Comparison of ENCODE assay signal across 24 cellular contexts in the genomic region with DNA sequence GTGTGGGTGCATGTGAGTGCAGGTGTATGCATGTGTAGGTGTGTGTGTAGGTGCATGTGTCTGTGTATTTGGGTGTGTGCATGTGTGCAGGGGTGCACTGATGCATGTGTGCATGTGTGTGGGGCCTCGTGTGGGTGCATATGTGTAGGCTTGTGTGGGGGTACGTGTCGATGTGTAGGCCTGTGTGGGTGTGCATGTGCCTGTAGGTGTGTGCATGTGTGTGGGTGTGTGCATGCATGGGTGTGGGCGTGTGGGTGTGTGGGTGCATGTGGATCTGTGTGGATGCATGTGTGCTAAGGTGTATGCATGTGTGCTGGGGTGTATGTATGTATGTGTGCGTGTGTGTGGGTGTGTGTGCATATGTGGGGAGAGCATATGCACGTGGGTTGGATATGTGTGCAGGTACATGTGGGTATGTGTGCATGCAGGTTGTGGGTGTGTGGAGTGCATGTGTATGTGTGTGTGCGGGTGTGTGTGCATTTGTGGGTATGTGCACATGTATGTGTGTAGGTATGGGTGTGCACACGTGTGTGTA.
DNase-seq lines count a peak whose midpoint lies in the region; ATAC-seq and TF ChIP-seq lines count a peak whose summit lies in the region.
"Had no signal": no experiment of that assay in that cellular context is flagged by ENCODE, and none has a peak within 500 bp of the region (broad histone marks: within the 10 kb centered on the region; RNA-seq: fewer than 3 reads in every experiment).

No MANE protein-coding gene starts in this region.

- POLR2A ChIA-PET in naive thymus-derived CD4-positive, alpha-beta T cell (lab: Charles Lee): no interaction called here

- H3K4me3 Mint-ChIP-seq in naive thymus-derived CD4-positive, alpha-beta T cell: no peak overlapping the region
- H3K4me3 Mint-ChIP-seq in GM23338: no peak overlapping the region
- H3K4me3 Mint-ChIP-seq: activated CD4-positive, alpha-beta T cell treated with anti-CD3 and anti-CD28 coated beads for 36 hours; activated T-cell treated with anti-CD3 and anti-CD28 coated beads, Interleukin-2, amount 50 U/mL, for 24 hours; CD8-positive, alpha-beta memory T cell; natural killer cell treated with Interleukin-12 subunit alpha and Interleukin-12 subunit beta and Interleukin-15 and Interleukin-18, amount 100 ng/mL, for 72 hours had no signal

- no peaks in the 10 kb centered on the region for H3K27me3 ChIP-seq in naive thymus-derived CD4-positive, alpha-beta T cell (ENCODE audit: control insufficient read depth in 2 of 2, insufficient read depth in 2 of 2, low read length in 2 of 2)
- no peaks in the 10 kb centered on the region for H3K27me3 ChIP-seq in GM23338 (ENCODE audit: insufficient read depth)
- H3K27me3 ChIP-seq: heart right ventricle, left lung, pancreas, Peyer's patch, stomach, upper lobe of left lung had no signal

- CTCF ChIA-PET in naive thymus-derived CD4-positive, alpha-beta T cell (lab: Charles Lee): no interaction called here

- peak; percentile 46 for DNase-seq in activated effector memory CD4-positive, alpha-beta T cell treated with anti-CD3 and anti-CD28 coated beads, Interleukin-2, amount 50 U/mL, for 16 hours
- no peak for DNase-seq in activated effector memory CD4-positive, alpha-beta T cell treated with Interleukin-2 at 50 U/mL for 16 hours
- DNase-seq in Right ventricle myocardium superior (peak; percentile 17), NCI-H748 (lab: John Stamatoyannopoulos, UW; ENCODE audit: unreplicated experiment) (no peak), GM23338 (ENCODE audit: low spot score) (no peak)
- no peak for DNase-seq in naive thymus-derived CD4-positive, alpha-beta T cell
- DNase-seq: activated CD4-positive, alpha-beta T cell treated with anti-CD3 and anti-CD28 coated beads for 36 hours; activated CD8-positive, alpha-beta memory T cell treated with anti-CD3 and anti-CD28 coated beads for 24 hours; activated naive CD4-positive, alpha-beta T cell treated with Interleukin-2 at 50 U/mL for 16 hours; activated T-cell treated with anti-CD3 and anti-CD28 coated beads, Interleukin-2, amount 50 U/mL, for 24 hours; cerebellar nuclear complex; NCI-H2171; NCI-H524; Peyer's patch; stomach had no signal

- intact Hi-C loops in Right ventricle myocardium superior (cut with DNase I): no loop called here
- intact Hi-C loops in naive thymus-derived CD4-positive, alpha-beta T cell (cut with micrococcal nuclease): no loop called here

- no peak for TF ChIP-seq CTCF in GM23338 (conservative IDR thresholded peaks at IDR 0.05; ENCODE audit: low read depth in 2 of 2)

- no peak overlapping the region for H2AFZ ChIP-seq in GM23338

- no peak for ATAC-seq in Right ventricle myocardium superior (ENCODE audit: poor library complexity)
- ATAC-seq in naive thymus-derived CD4-positive, alpha-beta T cell: peak; percentile 25
- ATAC-seq in GM23338: no peak
- ATAC-seq in GM18870 (IDR thresholded peaks at IDR 0.05; ENCODE audit: unreplicated experiment): no peak
- ATAC-seq: activated CD4-positive, alpha-beta T cell treated with anti-CD3 and anti-CD28 coated beads for 36 hours; left lung; natural killer cell treated with Interleukin-12 subunit alpha and Interleukin-12 subunit beta and Interleukin-15 and Interleukin-18, amount 100 ng/mL, for 72 hours had no signal

- H3K4me2 ChIP-seq in GM23338: no peak overlapping the region

- H3K36me3 Mint-ChIP-seq in naive thymus-derived CD4-positive, alpha-beta T cell: peaks cover 4 to 62% (median 35%) of the 10 kb centered on the region in 5 donors
- peaks cover 4% of the 10 kb centered on the region; the same call in 2 of the 3 replicates for H3K36me3 Mint-ChIP-seq in GM23338 (ENCODE audit: low read depth)
- H3K36me3 Mint-ChIP-seq: natural killer cell treated with Interleukin-12 subunit alpha and Interleukin-12 subunit beta and Interleukin-15 and Interleukin-18, amount 100 ng/mL, for 72 hours had no signal

- no peaks in the 10 kb centered on the region for H3K9me2 ChIP-seq in GM23338 (ENCODE audit: insufficient read depth)

- peaks cover 0 to 62% (median 0%) of the 10 kb centered on the region in 3 experiments for H3K36me3 ChIP-seq in naive thymus-derived CD4-positive, alpha-beta T cell (ENCODE audit: control insufficient read depth in 2 of 3, insufficient read depth in 3 of 3, low read length in 3 of 3)
- no peaks in the 10 kb centered on the region for H3K36me3 ChIP-seq in GM23338 (ENCODE audit: insufficient read depth)

- H3K4me1 ChIP-seq in naive thymus-derived CD4-positive, alpha-beta T cell (ENCODE audit: control insufficient read depth in 2 of 2, insufficient read depth in 2 of 2, low read length in 2 of 2): no peaks in the 10 kb centered on the region
- no peaks in the 10 kb centered on the region for H3K4me1 ChIP-seq in GM23338 (ENCODE audit: insufficient read depth)
- H3K4me1 ChIP-seq: left lung, pancreas, Peyer's patch, upper lobe of left lung had no signal

- peaks cover 0 to 5% (median 0%) of the 10 kb centered on the region in 7 donors for H3K4me1 Mint-ChIP-seq in naive thymus-derived CD4-positive, alpha-beta T cell
- peaks cover 20% of the 10 kb centered on the region for H3K4me1 Mint-ChIP-seq in GM23338
- H3K4me1 Mint-ChIP-seq: activated CD4-positive, alpha-beta T cell treated with anti-CD3 and anti-CD28 coated beads for 36 hours; CD8-positive, alpha-beta memory T cell had no signal

- no peaks in the 10 kb centered on the region for H3K9me3 ChIP-seq in naive thymus-derived CD4-positive, alpha-beta T cell (ENCODE audit: control insufficient read depth in 2 of 3, low read length in 3 of 3)
- H3K9me3 ChIP-seq: heart right ventricle, left lung, pancreas, Peyer's patch, stomach, upper lobe of left lung had no signal

- no peaks in the 10 kb centered on the region for H4K20me1 ChIP-seq in GM23338 (replicated peaks; ENCODE audit: insufficient read depth)

- H3K27ac Mint-ChIP-seq in naive thymus-derived CD4-positive, alpha-beta T cell: peak overlapping the region in 1 of 9 donors; percentile 78
- no peak overlapping the region for H3K27ac Mint-ChIP-seq in GM23338
- H3K27ac Mint-ChIP-seq: activated CD4-positive, alpha-beta T cell treated with anti-CD3 and anti-CD28 coated beads for 36 hours; activated T-cell treated with anti-CD3 and anti-CD28 coated beads, Interleukin-2, amount 50 U/mL, for 24 hours; natural killer cell treated with Interleukin-12 subunit alpha and Interleukin-12 subunit beta and Interleukin-15 and Interleukin-18, amount 100 ng/mL, for 72 hours had no signal

- H3F3A ChIP-seq in GM23338 (replicated peaks; ENCODE audit: low read depth): no peaks in the 10 kb centered on the region

- no peak overlapping the region for H3K4me3 ChIP-seq in naive thymus-derived CD4-positive, alpha-beta T cell (ENCODE audit: low read length)
- no peak overlapping the region for H3K4me3 ChIP-seq in GM23338
- H3K4me3 ChIP-seq: heart right ventricle, left lung, pancreas, Peyer's patch, stomach, upper lobe of left lung had no signal

- peaks cover 0 to 2% (median 0%) of the 10 kb centered on the region in 11 donors for H3K9me3 Mint-ChIP-seq in naive thymus-derived CD4-positive, alpha-beta T cell
- H3K9me3 Mint-ChIP-seq in GM23338: 0 out of 3 replicates have a peak, but pooled peaks cover 3% of the 10 kb centered on the region
- H3K9me3 Mint-ChIP-seq: activated T-cell treated with anti-CD3 and anti-CD28 coated beads, Interleukin-2, amount 50 U/mL, for 24 hours; natural killer cell treated with Interleukin-12 subunit alpha and Interleukin-12 subunit beta and Interleukin-15 and Interleukin-18, amount 100 ng/mL, for 72 hours had no signal

- H3K27me3 Mint-ChIP-seq in naive thymus-derived CD4-positive, alpha-beta T cell: no peaks in the 10 kb centered on the region
- peaks cover 9% of the 10 kb centered on the region for H3K27me3 Mint-ChIP-seq in GM23338 (ENCODE audit: insufficient read depth, low read depth, poor library complexity)
- H3K27me3 Mint-ChIP-seq: activated CD4-positive, alpha-beta T cell treated with anti-CD3 and anti-CD28 coated beads for 36 hours; activated T-cell treated with anti-CD3 and anti-CD28 coated beads, Interleukin-2, amount 50 U/mL, for 24 hours; CD8-positive, alpha-beta memory T cell; natural killer cell treated with Interleukin-12 subunit alpha and Interleukin-12 subunit beta and Interleukin-15 and Interleukin-18, amount 100 ng/mL, for 72 hours had no signal

- no peaks in the 10 kb centered on the region for H3K79me2 ChIP-seq in GM23338 (replicated peaks; ENCODE audit: insufficient read depth)

- no peak overlapping the region for H3K27ac ChIP-seq in naive thymus-derived CD4-positive, alpha-beta T cell (ENCODE audit: low read depth, low read length)
- H3K27ac ChIP-seq in temporal lobe (ENCODE audit: low read depth, low read length): peak overlapping the region; percentile 96
- H3K27ac ChIP-seq in GM23338 (ENCODE audit: low read depth): no peak overlapping the region
- H3K27ac ChIP-seq: 22Rv1, left lung, Peyer's patch, upper lobe of left lung had no signal

TF ChIP-seq in GM23338, 12 proteins besides CTCF, POLR2A, EP300 and RAD21:
- TF ChIP-seq JUNB (IDR thresholded peaks at IDR 0.05; ENCODE audit: unreplicated experiment) (no peak), EZH2phosphoT487 (IDR thresholded peaks at IDR 0.05; ENCODE audit: unreplicated experiment) (no peak), POLR2AphosphoS5 (IDR thresholded peaks at IDR 0.05; ENCODE audit: low read depth) (no peak), CREB1 (CRISPR knock-in tag; IDR thresholded peaks at IDR 0.05; ENCODE audit: low read depth) (no peak)
- TF ChIP-seq, protein P1, sequence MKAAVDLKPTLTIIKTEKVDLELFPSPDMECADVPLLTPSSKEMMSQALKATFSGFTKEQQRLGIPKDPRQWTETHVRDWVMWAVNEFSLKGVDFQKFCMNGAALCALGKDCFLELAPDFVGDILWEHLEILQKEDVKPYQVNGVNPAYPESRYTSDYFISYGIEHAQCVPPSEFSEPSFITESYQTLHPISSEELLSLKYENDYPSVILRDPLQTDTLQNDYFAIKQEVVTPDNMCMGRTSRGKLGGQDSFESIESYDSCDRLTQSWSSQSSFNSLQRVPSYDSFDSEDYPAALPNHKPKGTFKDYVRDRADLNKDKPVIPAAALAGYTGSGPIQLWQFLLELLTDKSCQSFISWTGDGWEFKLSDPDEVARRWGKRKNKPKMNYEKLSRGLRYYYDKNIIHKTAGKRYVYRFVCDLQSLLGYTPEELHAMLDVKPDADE (IDR thresholded peaks at IDR 0.05): no peak
TF ChIP-seq in GM23338: peak in this region for 0.

Comparison
In these comparisons a context has a peak if more than half of its experiments do, and no peak if none do; other contexts are left out.
1. DNase-seq: peak in activated effector memory CD4-positive, alpha-beta T cell treated with anti-CD3 and anti-CD28 coated beads, Interleukin-2, amount 50 U/mL, for 16 hours (single experiment) and Right ventricle myocardium superior (single experiment); none in activated effector memory CD4-positive, alpha-beta T cell treated with Interleukin-2 at 50 U/mL for 16 hours (single experiment), naive thymus-derived CD4-positive, alpha-beta T cell (0 of 9), NCI-H748 (single experiment) and GM23338 (single experiment).